Comparison of ENCODE assay signal across 26 cellular contexts in the genomic region with DNA sequence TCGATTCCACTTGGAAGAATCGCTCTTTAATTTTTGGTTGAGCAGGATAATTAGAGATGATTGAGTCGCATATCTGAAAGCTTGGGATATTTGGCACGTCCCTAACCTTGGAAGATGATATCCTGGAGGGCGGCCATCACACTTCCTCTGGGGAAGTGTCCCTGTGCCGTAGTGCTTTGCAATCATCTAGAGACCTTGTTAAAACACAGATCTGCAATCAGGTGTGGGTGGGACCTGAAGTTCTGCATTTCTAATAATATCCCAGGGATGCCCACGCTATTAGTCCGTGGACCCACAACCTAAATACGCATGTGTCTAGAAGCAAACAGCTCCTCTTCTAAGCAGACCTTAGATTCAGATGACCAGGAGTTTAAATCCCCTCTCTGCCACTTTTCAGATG. TPM values are rescaled to one million over a fixed set of nuclear protein-coding genes. Genes with fewer than 3 reads are reported as not detected.
DNase-seq lines count a peak whose midpoint lies in the region; ATAC-seq, FAIRE-seq and TF ChIP-seq lines count a peak whose summit lies in the region.
"Had no signal": no experiment of that assay in that cellular context is flagged by ENCODE, and none has a peak within 500 bp of the region (broad histone marks: within the 10 kb centered on the region; RNA-seq: fewer than 3 reads in every experiment).

No MANE protein-coding gene starts in this region.

- H2AFZ ChIP-seq in GM12878 (ENCODE audit: control insufficient read depth, low read depth, low read length) (no peak overlapping the region), trophoblast cell (ENCODE audit: insufficient read depth, low read length, poor library complexity) (no peak overlapping the region)

- no peak for ATAC-seq in A549
- ATAC-seq in GM12878: no peak
- peak in 1 of 2 donors; percentile 39 for ATAC-seq in naive B cell (ENCODE audit: low read depth in 2 of 2)
- ATAC-seq in HG02981 (IDR thresholded peaks at IDR 0.05; ENCODE audit: unreplicated experiment): no peak
- ATAC-seq: stimulated activated naive CD8-positive, alpha-beta T cell treated with anti-CD3 and anti-CD28 coated beads, Interleukin-15, amount 100 ng/mL, for 72 hours had no signal

- H3K9ac ChIP-seq in GM12878 (ENCODE audit: control insufficient read depth, insufficient read depth, low read length): no peak overlapping the region
- no peak overlapping the region for H3K9ac ChIP-seq in trophoblast cell (ENCODE audit: low read length)

- H3K4me3 ChIP-seq in A549 (no peak overlapping the region), GM12878 (no peak overlapping the region), prostate gland (no peak overlapping the region), trophoblast cell (ENCODE audit: low read depth, low read length) (no peak overlapping the region)
- H3K4me3 ChIP-seq: esophagus muscularis mucosa, HAP-1, thyroid gland had no signal

- peaks cover 0 to 5% of the 10 kb centered on the region in 2 donors for H3K36me3 Mint-ChIP-seq in naive B cell

- H2BK12ac ChIP-seq in trophoblast cell (ENCODE audit: low read length): no peak overlapping the region

- TF ChIP-seq RAD21 in A549 (conservative IDR thresholded peaks at IDR 0.05 in 1 of 2, IDR thresholded peaks at IDR 0.05 in 1 of 2) (no peak), GM12878 (IDR thresholded peaks at IDR 0.05; ENCODE audit: insufficient read depth, low read depth, low read length) (no peak)

- H4K20me1 ChIP-seq in GM12878 (ENCODE audit: control insufficient read depth, insufficient read depth): peaks cover 4% of the 10 kb centered on the region; the same call in 1 of the 2 replicates

- no peaks in the 10 kb centered on the region for H3K27me3 ChIP-seq in GM12878 (replicated peaks in 1 of 2; ENCODE audit: control insufficient read depth in 2 of 2, insufficient read depth in 2 of 2, low read length in 1 of 2)
- H3K27me3 ChIP-seq in prostate gland (replicated peaks; ENCODE audit: insufficient read depth): no peaks in the 10 kb centered on the region
- H3K27me3 ChIP-seq in trophoblast cell (ENCODE audit: insufficient read depth, low read length): no peaks in the 10 kb centered on the region
- H3K27me3 ChIP-seq: esophagus muscularis mucosa, thyroid gland had no signal

- WGBS in A549 (ENCODE audit: missing lambda C conversion rate): 93% methylated on average over 9 of the region's 9 CpGs
- 51% methylated on average over 9 of the region's 9 CpGs for WGBS in GM12878 (ENCODE audit: insufficient coverage, insufficient replicate concordance, low lambda C conversion rate, missing lambda C conversion rate)
- WGBS in prostate gland: 86% methylated on average over 9 of the region's 9 CpGs
- WGBS in trophoblast cell (ENCODE audit: extremely low coverage, insufficient coverage, insufficient read length): no CpG with 5 or more reads among the region's 9 CpGs

- TF ChIP-seq POLR2A in A549 (IDR thresholded peaks at IDR 0.05; ENCODE audit: low read length): no peak
- no peak for TF ChIP-seq POLR2A in GM12878 (IDR thresholded peaks at IDR 0.05; ENCODE audit: low read depth, low read length)
- no peak for TF ChIP-seq POLR2A in prostate gland (IDR thresholded peaks at IDR 0.05)

- H3K9me3 ChIP-seq in A549 (no peaks in the 10 kb centered on the region), GM12878 (replicated peaks; ENCODE audit: control insufficient read depth, insufficient read depth, low read length) (no peaks in the 10 kb centered on the region), prostate gland (no peaks in the 10 kb centered on the region), trophoblast cell (ENCODE audit: insufficient read depth, low read depth, low read length) (no peaks in the 10 kb centered on the region)
- H3K9me3 ChIP-seq: esophagus muscularis mucosa, HAP-1, thyroid gland had no signal

- POLR2A ChIA-PET in A549 (lab: Yijun Ruan, JAX): no interaction called here
- POLR2A ChIA-PET in GM12878 (lab: Charles Lee): no interaction called here

- H2BK120ac ChIP-seq in trophoblast cell (ENCODE audit: insufficient read depth, low read length, poor library complexity): no peak overlapping the region

- no peak overlapping the region for H4K8ac ChIP-seq in trophoblast cell (ENCODE audit: low read depth, low read length)

- H3K4me3 Mint-ChIP-seq in naive B cell: peak overlapping the region; percentile 21 to 87 (median 74)
- H3K4me3 Mint-ChIP-seq: central memory CD8-positive, alpha-beta T cell; endodermal cell; nephron progenitor cell; stimulated activated naive CD8-positive, alpha-beta T cell treated with anti-CD3 and anti-CD28 coated beads, Interleukin-15, amount 100 ng/mL, for 72 hours had no signal

- H3K27ac Mint-ChIP-seq in naive B cell: peak overlapping the region in 4 of 6 donors; percentile 33 to 86 (median 62)
- H3K27ac Mint-ChIP-seq: endodermal cell had no signal

- 0 out of 4 replicates have a peak, but pooled peaks cover 0 to 2% of the 10 kb centered on the region in 2 experiments for H3K36me3 ChIP-seq in GM12878 (ENCODE audit: control insufficient read depth in 2 of 2, insufficient read depth in 2 of 2, low read length in 1 of 2)
- H3K36me3 ChIP-seq in prostate gland: no peaks in the 10 kb centered on the region
- no peaks in the 10 kb centered on the region for H3K36me3 ChIP-seq in trophoblast cell (ENCODE audit: control insufficient read depth in 1 of 2, insufficient read depth in 2 of 2, low read length in 2 of 2)
- H3K36me3 ChIP-seq: esophagus muscularis mucosa, HAP-1, thyroid gland had no signal

- intact Hi-C loops in GM12878 (cut with micrococcal nuclease; ENCODE audit: unreplicated experiment): no loop called here
- intact Hi-C loops in prostate gland (cut with DNase I): no loop called here

- H2BK5ac ChIP-seq in trophoblast cell (ENCODE audit: low read depth, low read length, poor library complexity): no peak overlapping the region

- no peaks in the 10 kb centered on the region for H3K27me3 Mint-ChIP-seq in naive B cell

- TF ChIP-seq CTCF in A549 (IDR thresholded peaks at IDR 0.05) (no peak), GM13976 (IDR thresholded peaks at IDR 0.05; ENCODE audit: borderline replicate concordance, control extremely low read depth, extremely low read depth, insufficient read depth, missing control alignments) (no peak), GM12878 (IDR thresholded peaks at IDR 0.05 in 2 of 3, conservative IDR thresholded peaks at IDR 0.05 in 1 of 3; ENCODE audit: control insufficient read depth in 2 of 3, extremely low read depth in 1 of 3, insufficient read depth in 1 of 3, low read depth in 3 of 3, low read length in 3 of 3) (no peak), prostate gland (IDR thresholded peaks at IDR 0.05) (no peak)

- CTCF ChIA-PET in A549 (lab: Yijun Ruan, JAX) (interaction anchor here (0.6 to 1.5 kb wide), 3 partner anchors 8 to 86 kb away, joined by 4 to 5 read pairs (median 4); no protein-coding TSS in a partner anchor), GM12878 (lab: Yijun Ruan, JAX) (no interaction called here)

- in situ Hi-C loops in GM13976 (cut with MboI; ENCODE audit: low sequenced_read_pairs, unreplicated experiment) (no loop called here), GM12878 (cut with MboI) (no loop called here)

- RAD21 ChIA-PET in GM12878 (lab: Charles Lee; ENCODE audit: unreplicated experiment): no interaction called here

- no TSS peak for BruUV-seq in GM12878 (replicated peaks; lab: Mats Ljungman, UMichigan)

- no peak overlapping the region for H3K4ac ChIP-seq in trophoblast cell (ENCODE audit: low read depth, low read length)

- H3K4me1 ChIP-seq in A549 (peaks cover 83% of the 10 kb centered on the region), GM12878 (ENCODE audit: control insufficient read depth, insufficient read depth, low read length) (peaks cover 60% of the 10 kb centered on the region), prostate gland (replicated peaks) (no peaks in the 10 kb centered on the region), trophoblast cell (ENCODE audit: control insufficient read depth in 1 of 2, insufficient read depth in 2 of 2, low read length in 2 of 2) (peaks cover 6 to 13% of the 10 kb centered on the region in 2 experiments)

- TF ChIP-seq EP300 in A549 (IDR thresholded peaks at IDR 0.05): no peak
- no peak for TF ChIP-seq EP300 in GM12878 (IDR thresholded peaks at IDR 0.05; ENCODE audit: borderline replicate concordance in 1 of 2, control insufficient read depth in 1 of 2, low read depth in 2 of 2, low read length in 2 of 2)

- H3K4me1 Mint-ChIP-seq in naive B cell: peaks cover 47 to 97% (median 94%) of the 10 kb centered on the region in 3 donors

- DNase-seq in A549 (ENCODE audit: low read depth in 1 of 2, low spot score in 1 of 2) (no peak), GM13976 (ENCODE audit: low spot score) (peak; percentile 34), GM12878 (ENCODE audit: low read depth, low spot score) (no peak), naive B cell (no peak), prostate gland (ENCODE audit: low spot score) (no peak), trophoblast cell (no peak), NCI-H187 treated with DMSO at 0.1 percent for 48 hours (lab: John Stamatoyannopoulos, UW) (no peak)
- DNase-seq: activated CD4-positive, alpha-beta T cell treated with anti-CD3 and anti-CD28 coated beads, Interleukin-2, amount 50 U/mL, for 4 hours; activated CD4-positive, CD25-positive, alpha-beta regulatory T cell; activated naive CD4-positive, alpha-beta T cell; DMS153; endodermal cell; foreskin fibroblast; Kasumi-1; MV-4-11; NCI-H1436; NCI-H345; NCI-H82; nephron progenitor cell; small intestine; stimulated activated naive CD8-positive, alpha-beta T cell treated with anti-CD3 and anti-CD28 coated beads, Interleukin-15, amount 100 ng/mL, for 72 hours; thyroid gland had no signal

- H3K79me1 ChIP-seq in trophoblast cell (ENCODE audit: low read length): no peaks in the 10 kb centered on the region

- H3K79me2 ChIP-seq in GM12878 (ENCODE audit: control insufficient read depth, insufficient read depth, low read length) (peaks cover 90% of the 10 kb centered on the region), trophoblast cell (ENCODE audit: control insufficient read depth, insufficient read depth, low read length, poor library complexity) (peaks cover 2% of the 10 kb centered on the region)

- H3K27ac ChIP-seq in A549: peak overlapping the region in 1 of 2 experiments; percentile 86; a peak in 3 of 6 replicates
- peak overlapping the region; percentile 56; the same call in 1 of the 2 replicates for H3K27ac ChIP-seq in GM12878 (ENCODE audit: control insufficient read depth, insufficient read depth)
- no peak overlapping the region for H3K27ac ChIP-seq in prostate gland
- H3K27ac ChIP-seq in trophoblast cell (ENCODE audit: low read depth, low read length): no peak overlapping the region

- H3K4me2 ChIP-seq in A549 (no peak overlapping the region), GM12878 (ENCODE audit: control insufficient read depth, insufficient read depth) (peak overlapping the region; percentile 49), trophoblast cell (ENCODE audit: low read length) (no peak overlapping the region)

- H2AK5ac ChIP-seq in trophoblast cell (ENCODE audit: low read length): no peak overlapping the region

- FAIRE-seq in A549 (lab: Jason Lieb, UNC): peak; percentile 56
- FAIRE-seq in GM12878 (lab: Jason Lieb, UNC): no peak
- FAIRE-seq: small intestine had no signal

- H3K18ac ChIP-seq in trophoblast cell (ENCODE audit: low read length): no peak overlapping the region

- H3K23ac ChIP-seq in trophoblast cell (ENCODE audit: low read length): no peak overlapping the region

- H4K12ac ChIP-seq in trophoblast cell (ENCODE audit: low read depth, low read length): no peak overlapping the region

- SMC1A ChIA-PET in GM12878 (lab: Charles Lee; ENCODE audit: uncharacterized antibody, unreplicated experiment): interaction anchor here (0.8 to 2.1 kb wide), 5 partner anchors 9 to 44 kb away, joined by 3 to 8 read pairs (median 4); no protein-coding TSS in a partner anchor

- H4K91ac ChIP-seq in trophoblast cell (ENCODE audit: low read depth, low read length): no peak overlapping the region

- no peaks in the 10 kb centered on the region for H3K9me3 Mint-ChIP-seq in naive B cell
- H3K9me3 Mint-ChIP-seq: central memory CD8-positive, alpha-beta T cell; endodermal cell; nephron progenitor cell; stimulated activated naive CD8-positive, alpha-beta T cell treated with anti-CD3 and anti-CD28 coated beads, Interleukin-15, amount 100 ng/mL, for 72 hours had no signal

- no peak overlapping the region for H3K14ac ChIP-seq in trophoblast cell (ENCODE audit: low read length)

RNA-seq across cellular contexts. Expression of a gene that starts 20.5 kb away (rescaled TPM):
- 451 and 497 TPM in 2 replicates for polyA plus RNA-seq in A549 (2011; rRNA removed)
- polyA plus RNA-seq in A549 (2012; cell fraction: cytosol; rRNA removed): 76.7 and 101 TPM in 2 replicates
- 251 and 264 TPM in 2 replicates for polyA plus RNA-seq in A549 (2012; cell fraction: nucleus; rRNA removed)
- polyA plus RNA-seq in A549 (2017; fragmentation: RNase III; extraction: RNeasy Plus Mini Kit Qiagen cat#74134 plus additional on column Dnase treatment): 168 to 202 TPM (median 181 TPM) in 3 replicates
- polyA minus RNA-seq in A549 (2011; rRNA and poly(A)+ RNA removed): 285 and 317 TPM in 2 replicates
- 732 and 834 TPM in 2 replicates for total RNA-seq in GM12878 (2013; cell fraction: nucleolus; rRNA removed)
- total RNA-seq in GM12878 (2014; rRNA removed): 55.9 and 59.3 TPM in 2 replicates
- total RNA-seq in GM12878 (2014; rRNA removed; fragmentation: Illumina TruSeq; extraction: Trizol): 70.5 and 76.5 TPM in 2 replicates
- 256 and 266 TPM in 2 replicates for total RNA-seq in GM12878 (2021)
- 15.6 TPM for polyA plus RNA-seq in GM12878 (2011; ENCODE audit: low read depth)
- polyA plus RNA-seq in GM12878 (2011; rRNA removed): 33.3 and 68.3 TPM in 2 replicates
- 16.2 and 18.4 TPM in 2 replicates for polyA plus RNA-seq in GM12878 (2011; cell fraction: cytosol; rRNA removed)
- polyA plus RNA-seq in GM12878 (2011; cell fraction: nucleus; rRNA removed): 21.3 TPM in 2 replicates
- polyA plus RNA-seq in GM12878 (2012): 92.0 and 138 TPM in 2 replicates
- polyA plus RNA-seq in GM12878 (2014; fragmentation: Illumina TruSeq; extraction: Trizol): 77.9 and 93.5 TPM in 2 replicates
- 10 to 100 TPM; 10.3 to 27.5 TPM for polyA plus RNA-seq in GM12878 (2014; fragmentation: Nextera tagmentation; extraction: Ambion mirVana)
- polyA plus RNA-seq in GM12878 (2014; rRNA removed): 43.7 and 46.9 TPM in 2 replicates
- polyA plus RNA-seq in GM12878 (2016; fragmentation: Nextera tagmentation; extraction: Ambion mirVana): 100 to 1,000 TPM; 189 to 191 TPM
- polyA minus RNA-seq in GM12878 (2011; rRNA and poly(A)+ RNA removed): 25.2 and 53.3 TPM in 2 replicates
- 11.1 TPM in 2 replicates for polyA minus RNA-seq in GM12878 (2011; cell fraction: cytosol; rRNA and poly(A)+ RNA removed)
- polyA minus RNA-seq in GM12878 (2011; cell fraction: nucleus; rRNA and poly(A)+ RNA removed): 42.3 and 48.9 TPM in 2 replicates
- 10 to 100 TPM; 32.4 to 80.0 (median 45.3) TPM for polyA plus RNA-seq in naive B cell (ENCODE audit: low read depth in 6 of 6)
- 10 to 100 TPM; 66.3 to 92.0 TPM for total RNA-seq in prostate gland
- 32.1 and 36.8 TPM in 2 replicates for polyA plus RNA-seq in trophoblast cell (2013)
